ENCODE assay signal across 16 cellular contexts in the genomic region with DNA sequence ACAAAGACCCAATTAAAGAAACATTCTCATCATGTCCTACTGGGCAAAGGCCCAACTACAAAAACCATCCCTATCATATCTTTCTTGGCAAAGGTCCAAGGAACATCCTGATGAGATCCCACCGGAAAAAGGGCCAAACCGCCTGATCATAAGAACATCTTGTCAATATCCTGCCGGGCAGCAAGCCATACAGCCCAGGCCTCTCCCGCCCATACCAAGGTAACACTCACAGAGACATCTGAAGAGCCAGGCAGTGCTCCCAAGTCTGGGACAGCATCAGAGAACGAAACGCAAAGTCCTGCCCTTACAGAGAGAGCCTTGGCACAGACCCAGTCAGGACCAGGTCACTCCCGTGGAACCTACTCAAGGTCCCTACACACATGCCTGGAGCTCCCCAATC. TPM values are rescaled to one million over a fixed set of nuclear protein-coding genes. Genes with fewer than 3 reads are reported as not detected.
DNase-seq lines count a peak whose midpoint lies in the region; ATAC-seq, FAIRE-seq and TF ChIP-seq lines count a peak whose summit lies in the region.
"Had no signal": no experiment of that assay in that cellular context is flagged by ENCODE, and none has a peak within 500 bp of the region (broad histone marks: within the 10 kb centered on the region; RNA-seq: fewer than 3 reads in every experiment).

No MANE protein-coding gene starts in this region.

- no peak overlapping the region for H3K23ac ChIP-seq in H1 (ENCODE audit: insufficient read length)

- no peaks in the 10 kb centered on the region for H3K27me3 Mint-ChIP-seq in nephron (ENCODE audit: low read depth)

- no peak overlapping the region for H2BK15ac ChIP-seq in H1 (ENCODE audit: low read length)

- ATAC-seq in HG03095 (IDR thresholded peaks at IDR 0.05; ENCODE audit: unreplicated experiment) (no peak), HG02884 (IDR thresholded peaks at IDR 0.05; ENCODE audit: unreplicated experiment) (no peak)

- H3K36me3 Mint-ChIP-seq in nephron (ENCODE audit: low read depth), result peaks cover 24% of the 10 kb centered on the region

- POLR2A ChIA-PET in H1 (lab: Charles Lee; ENCODE audit: partially characterized antibody), result interaction anchor here (0.7 kb wide), 1 partner anchor 10 kb away, joined by 5 read pairs; no protein-coding TSS in a partner anchor

- H3K4ac ChIP-seq in H1 (replicated peaks; ENCODE audit: insufficient read length, low read depth, low read length), result no peak overlapping the region

- H3K4me1 ChIP-seq in GM23248 (ENCODE audit: insufficient read depth) (no peaks in the 10 kb centered on the region), H1 (replicated peaks in 1 of 4; ENCODE audit: control insufficient read depth in 3 of 4, insufficient read depth in 4 of 4, low read length in 3 of 4) (peaks cover 0 to 9% (median 2%) of the 10 kb centered on the region in 4 experiments; a peak in 4 of 7 replicates), mammary epithelial cell (ENCODE audit: insufficient read depth, low read length) (peaks cover 6% of the 10 kb centered on the region)

- H3K79me1 ChIP-seq in H1 (ENCODE audit: low read depth, low read length), result peaks cover 3% of the 10 kb centered on the region; the same call in 1 of the 2 replicates

- no peak overlapping the region for H3K14ac ChIP-seq in H1 (ENCODE audit: insufficient read length)

- no peak overlapping the region for H2AK5ac ChIP-seq in H1 (ENCODE audit: low read depth, low read length)

- peaks cover 45% of the 10 kb centered on the region for H3K4me1 Mint-ChIP-seq in nephron

- H3K9me3 ChIP-seq in GM23248 (ENCODE audit: low read depth), result no peaks in the 10 kb centered on the region
- H3K9me3 ChIP-seq in H1 (ENCODE audit: insufficient read depth in 2 of 2, low read depth in 1 of 2, low read length in 1 of 2), result no peaks in the 10 kb centered on the region
- peaks cover 14% of the 10 kb centered on the region for H3K9me3 ChIP-seq in mammary epithelial cell (replicated peaks; ENCODE audit: insufficient read depth, low read length)

- H3K4me2 ChIP-seq in GM23248 (ENCODE audit: unreplicated experiment), result no peak overlapping the region
- H3K4me2 ChIP-seq in H1 (ENCODE audit: insufficient read depth in 1 of 2, low read depth in 2 of 2, low read length in 2 of 2), result peak overlapping the region in 1 of 2 experiments; percentile 72; a peak in 1 of 4 replicates
- H3K4me2 ChIP-seq in mammary epithelial cell (ENCODE audit: insufficient read depth, low read depth, low read length), result no peak overlapping the region

- no peak overlapping the region for H3K56ac ChIP-seq in H1 (replicated peaks; ENCODE audit: insufficient read length, low read depth, low read length)

- H4K8ac ChIP-seq in H1 (ENCODE audit: extremely low read depth, insufficient read depth, low read length), result peak overlapping the region; percentile 28; the same call in 1 of the 2 replicates

- in situ Hi-C loops in GM23248 (cut with MboI) (no loop called here), mammary epithelial cell (cut with MboI; ENCODE audit: low sequenced_read_pairs in 2 of 2) (no loop called here)

- H3K36me3 ChIP-seq in GM23248 (ENCODE audit: low read depth) (no peaks in the 10 kb centered on the region), H1 (ENCODE audit: control insufficient read depth in 2 of 4, insufficient read depth in 4 of 4, low read length in 3 of 4) (peaks cover 0 to 6% (median 2%) of the 10 kb centered on the region in 4 experiments; a peak in 2 of 8 replicates), mammary epithelial cell (ENCODE audit: insufficient read depth, low read length) (no peaks in the 10 kb centered on the region)

- H3K4me3 Mint-ChIP-seq in nephron, result peak overlapping the region; percentile 29 to 67 (median 50)
- H3K4me3 Mint-ChIP-seq: mesothelial cell of epicardium had no signal

- BruUV-seq in mammary epithelial cell (replicated peaks; lab: Mats Ljungman, UMichigan), result no TSS peak

- H2BK120ac ChIP-seq in H1 (replicated peaks; ENCODE audit: low read depth, low read length), result no peak overlapping the region

- FAIRE-seq in H1 (lab: Jason Lieb, UNC), result no peak

- no peaks in the 10 kb centered on the region for H3K9me2 ChIP-seq in GM23248 (ENCODE audit: insufficient read depth)

- TF ChIP-seq CTCF in C4-2B (conservative IDR thresholded peaks at IDR 0.05) (no peak), H1 (IDR thresholded peaks at IDR 0.05; ENCODE audit: control extremely low read depth in 1 of 3, insufficient read depth in 1 of 3, low read depth in 1 of 3, low read length in 3 of 3) (no peak), nephron (IDR thresholded peaks at IDR 0.05; ENCODE audit: unreplicated experiment in 3 of 3) (no peak), mammary epithelial cell (conservative IDR thresholded peaks at IDR 0.05 in 1 of 2, IDR thresholded peaks at IDR 0.05 in 1 of 2; ENCODE audit: extremely low read depth in 1 of 2, insufficient read depth in 1 of 2, low read depth in 1 of 2, low read length in 2 of 2) (no peak)

- no peak overlapping the region for H3K18ac ChIP-seq in H1 (ENCODE audit: extremely low read depth, low read length)

- H4K5ac ChIP-seq in H1 (ENCODE audit: insufficient read length, low read depth, low read length), result no peak overlapping the region

- no peak overlapping the region for H4K91ac ChIP-seq in H1 (replicated peaks; ENCODE audit: insufficient read length, low read length)

- peak overlapping the region; percentile 70; the same call in 1 of the 2 replicates for H3K27ac ChIP-seq in C4-2B
- no peak overlapping the region for H3K27ac ChIP-seq in GM23248
- no peak overlapping the region for H3K27ac ChIP-seq in H1 (ENCODE audit: low read depth, low read length)
- H3K27ac ChIP-seq in mammary epithelial cell (ENCODE audit: insufficient read depth, low read depth, low read length), result no peak overlapping the region

- WGBS in GM23248 (ENCODE audit: low coverage in 1 of 2, low lambda C conversion rate in 2 of 2, missing lambda C conversion rate in 2 of 2), 2 experiments, result 80 to 86% methylated on average over 7 of the region's 7 CpGs
- 93% methylated on average over 7 of the region's 7 CpGs; no CpG with 5 or more reads in 1 of the 2 experiments for WGBS in H1 (ENCODE audit: extremely low coverage in 1 of 2, insufficient coverage in 1 of 2, insufficient read length in 1 of 2, insufficient replicate concordance in 2 of 2, low coverage in 1 of 2, low lambda C conversion rate in 2 of 2, missing lambda C conversion rate in 1 of 2), 2 experiments
- 79% methylated on average over 7 of the region's 7 CpGs for WGBS in mammary epithelial cell (ENCODE audit: low coverage, missing lambda C conversion rate)

- intact Hi-C loops in mammary epithelial cell (cut with micrococcal nuclease), result no loop called here

- H2BK5ac ChIP-seq in H1 (ENCODE audit: low read depth, low read length), result no peak overlapping the region

- H3K27me3 ChIP-seq in GM23248 (replicated peaks; ENCODE audit: insufficient read depth) (no peaks in the 10 kb centered on the region), H1 (replicated peaks in 1 of 4; ENCODE audit: control insufficient read depth in 3 of 4, extremely low read depth in 1 of 4, insufficient read depth in 3 of 4, low read length in 3 of 4) (peaks cover 0 to 3% (median 1%) of the 10 kb centered on the region in 4 experiments; a peak in 2 of 7 replicates), mammary epithelial cell (ENCODE audit: insufficient read depth, low read length) (no peaks in the 10 kb centered on the region)
- H3K27me3 ChIP-seq: BLaER1 had no signal

- CTCF ChIA-PET in H1 (lab: Charles Lee; ENCODE audit: partially characterized antibody), result interaction anchor here (0.9 to 2.2 kb wide), 6 partner anchors 9 to 94 kb away, joined by 3 to 13 read pairs (median 4); no protein-coding TSS in a partner anchor
- CTCF ChIA-PET in mammary epithelial cell (lab: Charles Lee; ENCODE audit: low non-redundant PET), result no interaction called here

- dilution Hi-C loops in mammary epithelial cell (cut with HindIII; ENCODE audit: low sequenced_read_pairs), result no loop called here

- DNase-seq in GM23248, result peak; percentile 5
- no peak for DNase-seq in H1 (ENCODE audit: low read depth in 1 of 2, low spot score in 2 of 2)
- DNase-seq in mammary epithelial cell, result no peak
- no peak for DNase-seq in effector CD8-positive, alpha-beta T cell (lab: John Stamatoyannopoulos, UW)
- DNase-seq: activated CD4-positive, alpha-beta T cell treated with anti-CD3 and anti-CD28 coated beads, Interleukin-2, amount 50 U/mL, for 1 hour; activated naive CD4-positive, alpha-beta T cell treated with anti-CD3 and anti-CD28 coated beads, Interleukin-2, amount 50 U/mL, for 16 hours; NCI-H2107; stimulated activated CD4-positive, alpha-beta T cell treated with anti-CD3 and anti-CD28 coated beads, Interleukin-4, amount 100 ng/mL, for 4 hours; stimulated activated naive CD4-positive, alpha-beta T cell; SW 1271 had no signal

- peaks cover 9% of the 10 kb centered on the region for H3K23me2 ChIP-seq in H1 (ENCODE audit: low read depth, low read length)

- TF ChIP-seq EP300 in H1 (IDR thresholded peaks at IDR 0.05; ENCODE audit: borderline replicate concordance in 1 of 2, low read depth in 2 of 2, low read length in 2 of 2), result no peak

- H2BK20ac ChIP-seq in H1 (ENCODE audit: low read length), result no peak overlapping the region

- H3K9ac ChIP-seq in GM23248 (no peak overlapping the region), H1 (replicated peaks in 1 of 4; ENCODE audit: extremely low read depth in 1 of 4, low read depth in 3 of 4, low read length in 3 of 4) (no peak overlapping the region), mammary epithelial cell (ENCODE audit: insufficient read depth, low read length) (no peak overlapping the region)

- H3F3A ChIP-seq in GM23248 (ENCODE audit: insufficient read depth), result no peaks in the 10 kb centered on the region

- H2AFZ ChIP-seq in GM23248 (no peak overlapping the region), H1 (ENCODE audit: low read length) (no peak overlapping the region), mammary epithelial cell (ENCODE audit: low read depth, low read length) (no peak overlapping the region)

- H3K4me3 ChIP-seq in GM23248, result no peak overlapping the region
- H3K4me3 ChIP-seq in H1 (ENCODE audit: extremely low read depth in 1 of 4, insufficient read depth in 2 of 4, low read depth in 3 of 4, low read length in 4 of 4), result no peak overlapping the region
- no peak overlapping the region for H3K4me3 ChIP-seq in mammary epithelial cell (replicated peaks in 1 of 3; ENCODE audit: insufficient read depth in 1 of 3, low read depth in 2 of 3, low read length in 3 of 3)

- H3K79me2 ChIP-seq in GM23248 (ENCODE audit: insufficient read depth) (0 out of 2 replicates have a peak, but pooled peaks cover 9% of the 10 kb centered on the region), H1 (ENCODE audit: control insufficient read depth in 1 of 2, insufficient read depth in 2 of 2, low read length in 2 of 2) (peaks cover 10 to 28% of the 10 kb centered on the region in 2 experiments; a peak in 3 of 4 replicates), mammary epithelial cell (ENCODE audit: insufficient read depth, low read length) (peaks cover 8% of the 10 kb centered on the region)

- H2BK12ac ChIP-seq in H1 (ENCODE audit: low read depth, low read length), result no peak overlapping the region; the same call in 1 of the 2 replicates

- no peaks in the 10 kb centered on the region for H4K20me1 ChIP-seq in GM23248 (ENCODE audit: insufficient read depth)
- peaks cover 0 to 5% of the 10 kb centered on the region in 2 experiments for H4K20me1 ChIP-seq in H1 (replicated peaks in 1 of 2; ENCODE audit: control insufficient read depth in 1 of 2, insufficient read depth in 2 of 2, low read length in 2 of 2)
- no peaks in the 10 kb centered on the region for H4K20me1 ChIP-seq in mammary epithelial cell (ENCODE audit: insufficient read depth, low read length)
- H4K20me1 ChIP-seq: BLaER1 had no signal

- peak overlapping the region; percentile 66 to 75 (median 73) for H3K27ac Mint-ChIP-seq in nephron

- no peak for TF ChIP-seq RAD21 in H1 (IDR thresholded peaks at IDR 0.05 in 1 of 2, conservative IDR thresholded peaks at IDR 0.05 in 1 of 2; ENCODE audit: low read depth in 2 of 2, low read length in 2 of 2)

- H3K9me3 Mint-ChIP-seq in nephron, result peaks cover 9% of the 10 kb centered on the region

- TF ChIP-seq POLR2A in H1 (IDR thresholded peaks at IDR 0.05; ENCODE audit: control extremely low read depth in 1 of 2, low read depth in 2 of 2, low read length in 2 of 2), result no peak

RNA-seq across cellular contexts. Expression of gene ZNF331, which starts 18.5 kb away (rescaled TPM):
- 12.0 and 13.9 TPM in 2 replicates for total RNA-seq in GM23248 (2014; rRNA removed; shearing (Covaris generic))
- polyA plus RNA-seq in GM23248 (2016; fragmentation: Nextera tagmentation; extraction: Ambion mirVana), result 15.7 and 17.0 TPM in 2 replicates
- 36.7 and 44.1 TPM in 2 replicates for total RNA-seq in H1 (2021; fragmentation: NEBNext Ultra II Directional; extraction: Animal tissue kit (Norgen Biotek cat#: 25700))
- 30.0 and 43.7 TPM in 2 replicates for polyA plus RNA-seq in H1 (2011; rRNA removed)
- 62.0 TPM for polyA plus RNA-seq in H1 (2011; cell fraction: cytosol; rRNA removed)
- 81.9 TPM for polyA plus RNA-seq in H1 (2011; cell fraction: nucleus; rRNA removed)
- 39.8 to 55.6 TPM (median 46.6 TPM) in 4 replicates for polyA plus RNA-seq in H1 (2012, experiment 1 of 2)
- polyA plus RNA-seq in H1 (2012, experiment 2 of 2), result 4.6 TPM
- polyA plus RNA-seq in H1 (2013, experiment 1 of 2), result 30.5 TPM
- 26.8 TPM for polyA plus RNA-seq in H1 (2013, experiment 2 of 2)
- polyA minus RNA-seq in H1 (2011; rRNA and poly(A)+ RNA removed), result 34.3 and 35.5 TPM in 2 replicates
- polyA minus RNA-seq in H1 (2011; cell fraction: cytosol; rRNA and poly(A)+ RNA removed), result 22.2 TPM
- polyA minus RNA-seq in H1 (2011; cell fraction: nucleus; rRNA and poly(A)+ RNA removed), result 48.1 TPM
- total RNA-seq in mammary epithelial cell, result 10 to 100 TPM in 1 of 2 donors, 1 to 10 TPM in 1; 7.2 to 12.3 TPM
- 3.8 TPM for polyA plus RNA-seq in mammary epithelial cell
- polyA minus RNA-seq in mammary epithelial cell, result 41.1 TPM

RNA-seq across cellular contexts. Expression of gene ZNF813, which starts 51.9 kb away (rescaled TPM):
- total RNA-seq in GM23248 (2014; rRNA removed; shearing (Covaris generic)), result 2.0 and 2.7 TPM in 2 replicates
- polyA plus RNA-seq in GM23248 (2016; fragmentation: Nextera tagmentation; extraction: Ambion mirVana) (1.0 and 1.4 TPM in 2 replicates), H1 (2011; rRNA removed) (1.9 and 2.9 TPM in 2 replicates), mammary epithelial cell (0.97 TPM)
- 22.1 and 22.4 TPM in 2 replicates for total RNA-seq in H1 (2021; fragmentation: NEBNext Ultra II Directional; extraction: Animal tissue kit (Norgen Biotek cat#: 25700))
- 3.8 TPM for polyA plus RNA-seq in H1 (2011; cell fraction: cytosol; rRNA removed)
- polyA plus RNA-seq in H1 (2011; cell fraction: nucleus; rRNA removed), result 3.4 TPM
- 7.9 to 13.6 TPM (median 8.7 TPM) in 4 replicates for polyA plus RNA-seq in H1 (2012, experiment 1 of 2)
- polyA plus RNA-seq in H1 (2012, experiment 2 of 2), result 0.88 TPM
- 11.9 TPM for polyA plus RNA-seq in H1 (2013, experiment 1 of 2)
- 10.6 TPM for polyA plus RNA-seq in H1 (2013, experiment 2 of 2)
- polyA minus RNA-seq in H1 (2011; rRNA and poly(A)+ RNA removed), result 18.5 and 24.9 TPM in 2 replicates
- polyA minus RNA-seq in H1 (2011; cell fraction: cytosol; rRNA and poly(A)+ RNA removed), result 11.4 TPM
- polyA minus RNA-seq in H1 (2011; cell fraction: nucleus; rRNA and poly(A)+ RNA removed), result 36.4 TPM
- 1 to 10 TPM; 2.9 to 3.7 TPM for total RNA-seq in mammary epithelial cell
- 2.4 TPM for polyA minus RNA-seq in mammary epithelial cell
